11 cellular contexts compared by ENCODE assay signal in the genomic region with DNA sequence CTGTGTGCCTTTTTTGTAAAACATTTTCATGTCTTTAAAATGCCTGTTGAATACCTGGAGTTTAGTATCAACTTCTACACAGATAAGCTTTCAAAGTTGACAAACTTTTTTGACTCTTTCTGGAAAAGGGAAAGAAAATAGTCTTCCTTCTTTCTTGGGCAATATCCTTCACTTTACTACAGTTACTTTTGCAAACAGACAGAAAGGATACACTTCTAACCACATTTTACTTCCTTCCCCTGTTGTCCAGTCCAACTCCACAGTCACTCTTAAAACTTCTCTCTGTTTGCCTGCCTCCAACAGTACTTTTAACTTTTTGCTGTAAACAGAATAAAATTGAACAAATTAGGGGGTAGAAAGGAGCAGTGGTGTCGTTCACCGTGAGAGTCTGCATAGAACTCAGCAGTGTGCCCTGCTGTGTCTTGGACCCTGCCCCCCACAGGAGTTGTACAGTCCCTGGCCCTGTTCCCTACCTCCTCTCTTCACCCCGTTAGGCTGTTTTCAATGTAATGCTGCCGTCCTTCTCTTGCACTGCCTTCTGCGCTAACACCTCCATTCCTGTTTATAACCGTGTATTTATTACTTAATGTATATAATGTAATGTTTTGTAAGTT.
DNase-seq lines count a peak whose midpoint lies in the region; ATAC-seq and TF ChIP-seq lines count a peak whose summit lies in the region.
"Had no signal": no experiment of that assay in that cellular context is flagged by ENCODE, and none has a peak within 500 bp of the region (broad histone marks: within the 10 kb centered on the region; RNA-seq: fewer than 3 reads in every experiment).

No MANE protein-coding gene starts in this region.

- peak overlapping the region in 8 of 10 experiments; percentile 7 to 39 (median 22); a peak in 14 of 20 replicates for H3K4me3 ChIP-seq in BLaER1 treated with 17β-estradiol and CSF1 and Interleukin-3, amounts not matched to agents 10 nM and 100 nM
- H3K4me3 ChIP-seq in HL-60 (replicated peaks; ENCODE audit: insufficient read depth, low read length), result no peak overlapping the region
- H3K4me3 ChIP-seq: thyroid gland had no signal

- no peaks in the 10 kb centered on the region for H3K27me3 Mint-ChIP-seq in activated CD4-positive, alpha-beta memory T cell treated with anti-CD3 and anti-CD28 coated beads for 36 hours
- H3K27me3 Mint-ChIP-seq in memory B cell, result no peaks in the 10 kb centered on the region

- in situ Hi-C loops in GM13976 (cut with MboI; ENCODE audit: low sequenced_read_pairs, unreplicated experiment), result loop anchor here (10.0 kb wide), 1 partner anchor 62 kb away; no protein-coding TSS in a partner anchor

- intact Hi-C loops in activated CD4-positive, alpha-beta memory T cell treated with anti-CD3 and anti-CD28 coated beads for 36 hours (cut with micrococcal nuclease), result loop anchor here (10.0 kb wide), 2 partner anchors 802 to 1308 kb away; no protein-coding TSS in a partner anchor

- TF ChIP-seq CTCF in HL-60 (IDR thresholded peaks at IDR 0.05; ENCODE audit: insufficient read depth, low read length) (no peak), GM13976 (IDR thresholded peaks at IDR 0.05; ENCODE audit: borderline replicate concordance, control extremely low read depth, extremely low read depth, insufficient read depth, missing control alignments) (no peak)

- H3K4me3 Mint-ChIP-seq in activated CD4-positive, alpha-beta memory T cell treated with anti-CD3 and anti-CD28 coated beads for 36 hours, result peak overlapping the region; percentile 9
- peak overlapping the region; percentile 62 for H3K4me3 Mint-ChIP-seq in memory B cell

- peak overlapping the region; percentile 99 for H3K27ac Mint-ChIP-seq in activated CD4-positive, alpha-beta memory T cell treated with anti-CD3 and anti-CD28 coated beads for 36 hours
- peak overlapping the region; percentile 94 for H3K27ac Mint-ChIP-seq in memory B cell

- POLR2A ChIA-PET in activated CD4-positive, alpha-beta memory T cell treated with anti-CD3 and anti-CD28 coated beads for 36 hours (lab: Charles Lee), result interaction anchor here (0.6 to 3.1 kb wide), 7 partner anchors 22 to 128 kb away, joined by 3 to 21 read pairs (median 3); no protein-coding TSS in a partner anchor

- H3K9ac ChIP-seq in BLaER1 treated with 17β-estradiol and CSF1 and Interleukin-3, amounts not matched to agents 10 nM and 100 nM, result peak overlapping the region; percentile 45 to 78 (median 70); a peak in 21 of 22 replicates

- H3K27me3 ChIP-seq in BLaER1 treated with 17β-estradiol and CSF1 and Interleukin-3, amounts not matched to agents 10 nM and 100 nM, result no peaks in the 10 kb centered on the region
- H3K27me3 ChIP-seq in HL-60 (ENCODE audit: insufficient read depth, poor library complexity, severe bottlenecking), result no peaks in the 10 kb centered on the region
- H3K27me3 ChIP-seq: thyroid gland had no signal

- ATAC-seq in memory B cell (ENCODE audit: low read depth), result no peak
- ATAC-seq in HG02884 (IDR thresholded peaks at IDR 0.05; ENCODE audit: unreplicated experiment), result no peak

- H3K9me3 Mint-ChIP-seq in activated CD4-positive, alpha-beta memory T cell treated with anti-CD3 and anti-CD28 coated beads for 36 hours, result no peaks in the 10 kb centered on the region
- no peaks in the 10 kb centered on the region for H3K9me3 Mint-ChIP-seq in memory B cell

- peaks cover 0 to 3% (median 0%) of the 10 kb centered on the region in 11 experiments; a peak in 1 of 22 replicates for H4K20me1 ChIP-seq in BLaER1 treated with 17β-estradiol and CSF1 and Interleukin-3, amounts not matched to agents 10 nM and 100 nM

- H3K27ac ChIP-seq in BLaER1 treated with 17β-estradiol and CSF1 and Interleukin-3, amounts not matched to agents 10 nM and 100 nM, result peak overlapping the region; percentile 52 to 95 (median 87)
- peak overlapping the region; percentile 91 for H3K27ac ChIP-seq in HL-60 (replicated peaks)

- H3K9me3 ChIP-seq in BLaER1 treated with 17β-estradiol and CSF1 and Interleukin-3, amounts not matched to agents 10 nM and 100 nM (replicated peaks in 1 of 11), result 0 out of 22 replicates have a peak, but pooled peaks cover 0 to 8% (median 0%) of the 10 kb centered on the region in 11 experiments
- H3K9me3 ChIP-seq: thyroid gland had no signal

- peaks cover 47% of the 10 kb centered on the region for H3K36me3 Mint-ChIP-seq in activated CD4-positive, alpha-beta memory T cell treated with anti-CD3 and anti-CD28 coated beads for 36 hours
- H3K36me3 Mint-ChIP-seq in memory B cell, result peaks cover 37% of the 10 kb centered on the region

- DNase-seq in HL-60 (ENCODE audit: low read depth in 1 of 2, low spot score in 1 of 2) (peak; percentile 78 to 83), memory B cell (ENCODE audit: low spot score in 2 of 2) (no peak), GM13976 (ENCODE audit: low spot score) (no peak), NCI-H345 (lab: John Stamatoyannopoulos, UW) (no peak), NCI-H146 treated with DMSO at 0.1 percent for 48 hours (lab: John Stamatoyannopoulos, UW; ENCODE audit: unreplicated experiment) (no peak)
- DNase-seq in activated CD4-positive, alpha-beta memory T cell treated with anti-CD3 and anti-CD28 coated beads for 36 hours, result no peak
- DNase-seq: GOT3, NCI-H1930, thyroid gland had no signal

- peaks cover 49 to 86% (median 66%) of the 10 kb centered on the region in 10 experiments for H3K4me1 ChIP-seq in BLaER1 treated with 17β-estradiol and CSF1 and Interleukin-3, amounts not matched to agents 10 nM and 100 nM

- peak overlapping the region; percentile 76 to 93 (median 83) for H3K4me2 ChIP-seq in BLaER1 treated with 17β-estradiol and CSF1 and Interleukin-3, amounts not matched to agents 10 nM and 100 nM

- CTCF ChIA-PET in activated CD4-positive, alpha-beta memory T cell treated with anti-CD3 and anti-CD28 coated beads for 36 hours (lab: Charles Lee), result interaction anchor here (0.6 to 3.6 kb wide), 9 partner anchors 22 to 666 kb away, joined by 3 to 13 read pairs (median 3); no protein-coding TSS in a partner anchor

- H3K4me1 Mint-ChIP-seq in activated CD4-positive, alpha-beta memory T cell treated with anti-CD3 and anti-CD28 coated beads for 36 hours (ENCODE audit: low read depth), result peaks cover 80% of the 10 kb centered on the region
- H3K4me1 Mint-ChIP-seq in memory B cell, result peaks cover 57% of the 10 kb centered on the region

- H3K36me3 ChIP-seq in BLaER1 treated with 17β-estradiol and CSF1 and Interleukin-3, amounts not matched to agents 10 nM and 100 nM, result peaks cover 0 to 43% (median 9%) of the 10 kb centered on the region in 11 experiments; a peak in 10 of 22 replicates

Comparison
In these comparisons a context has a peak if more than half of its experiments do, and no peak if none do; other contexts are left out.
1. DNase-seq: peak in HL-60 (2 of 2); none in activated CD4-positive, alpha-beta memory T cell treated with anti-CD3 and anti-CD28 coated beads for 36 hours (single experiment), memory B cell (0 of 2), GM13976 (single experiment), NCI-H345 (single experiment) and NCI-H146 treated with DMSO at 0.1 percent for 48 hours (single experiment).